In the genomic region with DNA sequence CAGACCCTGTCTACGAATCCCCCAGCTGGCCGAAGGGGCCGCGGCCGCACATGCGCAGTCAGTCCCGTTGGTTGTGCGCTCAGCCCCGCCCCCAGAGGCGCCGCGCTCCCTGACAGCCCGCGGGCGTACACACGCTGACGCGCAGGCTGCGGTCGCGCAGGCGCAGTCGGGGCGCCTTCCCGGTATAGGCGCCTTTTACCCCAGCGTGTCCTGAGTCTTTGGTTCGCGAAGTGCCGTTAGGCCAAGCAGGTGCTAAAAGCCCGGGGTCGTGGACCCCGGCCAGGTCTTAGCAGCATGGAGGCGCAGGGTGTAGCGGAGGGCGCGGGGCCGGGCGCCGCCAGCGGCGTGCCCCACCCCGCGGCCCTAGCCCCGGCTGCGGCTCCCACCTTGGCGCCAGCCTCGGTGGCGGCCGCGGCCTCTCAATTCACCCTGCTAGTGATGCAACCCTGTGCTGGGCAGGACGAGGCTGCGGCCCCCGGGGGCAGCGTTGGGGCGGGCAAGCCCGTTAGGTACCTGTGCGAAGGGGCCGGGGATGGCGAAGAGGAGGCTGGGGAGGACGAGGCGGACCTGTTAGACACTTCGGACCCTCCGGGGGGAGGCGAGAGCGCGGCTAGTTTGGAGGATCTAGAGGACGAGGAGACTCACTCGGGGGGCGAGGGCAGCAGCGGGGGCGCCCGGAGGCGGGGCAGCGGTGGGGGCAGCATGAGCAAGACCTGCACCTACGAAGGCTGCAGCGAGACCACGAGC, we compare ENCODE assay signal across 8 cellular contexts. TPM values are rescaled to one million over a fixed set of nuclear protein-coding genes. Genes with fewer than 3 reads are reported as not detected.
DNase-seq lines count a peak whose midpoint lies in the region; ATAC-seq and TF ChIP-seq lines count a peak whose summit lies in the region.

A gene with protein sequence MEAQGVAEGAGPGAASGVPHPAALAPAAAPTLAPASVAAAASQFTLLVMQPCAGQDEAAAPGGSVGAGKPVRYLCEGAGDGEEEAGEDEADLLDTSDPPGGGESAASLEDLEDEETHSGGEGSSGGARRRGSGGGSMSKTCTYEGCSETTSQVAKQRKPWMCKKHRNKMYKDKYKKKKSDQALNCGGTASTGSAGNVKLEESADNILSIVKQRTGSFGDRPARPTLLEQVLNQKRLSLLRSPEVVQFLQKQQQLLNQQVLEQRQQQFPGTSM (plus strand): TSS at position 159 of the 747 bp plus-strand sequence. CDS start 136 bp downstream, at position 295.

- H3K9ac ChIP-seq in mesenchymal stem cell (ENCODE audit: low read length), result peak within 1 kb of the TSS; percentile 84

- peak; percentile 93 for ATAC-seq in CD8-positive, alpha-beta T cell
- ATAC-seq in GM19397 (IDR thresholded peaks at IDR 0.05; ENCODE audit: unreplicated experiment) (peak; percentile 95), HG03565 (IDR thresholded peaks at IDR 0.05; ENCODE audit: unreplicated experiment) (peak; percentile 84)

- no peak within 1 kb of the TSS for H2BK12ac ChIP-seq in mesenchymal stem cell (ENCODE audit: low read length in 2 of 2)

- peak within 1 kb of the TSS; percentile 83 for H3K4me3 ChIP-seq in CD8-positive, alpha-beta T cell (ENCODE audit: low read depth, low read length)
- peak within 1 kb of the TSS; percentile 71 to 85 for H3K4me3 ChIP-seq in mesenchymal stem cell (ENCODE audit: insufficient read depth in 1 of 2, low read depth in 1 of 2, low read length in 2 of 2)

- CTCF ChIA-PET in CD8-positive, alpha-beta T cell (lab: Charles Lee), result no interaction called here

- H3K4ac ChIP-seq in mesenchymal stem cell (ENCODE audit: low read depth in 1 of 2, low read length in 2 of 2), result peak within 1 kb of the TSS in 1 of 2 experiments; percentile 86

- H3K14ac ChIP-seq in mesenchymal stem cell (ENCODE audit: low read length in 2 of 2), result peak within 1 kb of the TSS in 1 of 2 experiments; percentile 79

- no peaks in the 10 kb centered on the region for H3K27me3 ChIP-seq in CD8-positive, alpha-beta T cell (ENCODE audit: insufficient read depth, low read length)
- no peaks in the 10 kb centered on the region for H3K27me3 ChIP-seq in mesenchymal stem cell (ENCODE audit: control insufficient read depth in 1 of 2, insufficient read depth in 1 of 2, low read length in 2 of 2)

- H2AK5ac ChIP-seq in mesenchymal stem cell (ENCODE audit: low read length, severe bottlenecking), result no peak within 1 kb of the TSS

- H3K4me1 Mint-ChIP-seq in CD8-positive, alpha-beta T cell (ENCODE audit: low read depth), result peaks cover 51% of the 10 kb centered on the region

- peaks cover 25% of the 10 kb centered on the region for H3K4me1 ChIP-seq in CD8-positive, alpha-beta T cell (ENCODE audit: insufficient read depth, low read length)
- peaks cover 6% of the 10 kb centered on the region for H3K4me1 ChIP-seq in mesenchymal stem cell (ENCODE audit: control insufficient read depth, insufficient read depth, low read depth, low read length)

- H4K8ac ChIP-seq in mesenchymal stem cell (ENCODE audit: low read length), result peak within 1 kb of the TSS; percentile 70

- intact Hi-C loops in CD8-positive, alpha-beta T cell (cut with DNase I, micrococcal nuclease), result loop anchor here (1.0 to 5.0 kb wide), 8 partner anchors 180 to 1533 kb away; partner anchors contain the start of genes SPART (in 2 of the 2), ALG5 (in 1 of the 2), EXOSC8 (in 1 of the 2) and SUPT20H (in 1 of the 2)

- H3K4me2 ChIP-seq in mesenchymal stem cell (ENCODE audit: low read length, poor library complexity, severe bottlenecking), result peak within 1 kb of the TSS; percentile 68

- no peak within 1 kb of the TSS for H2BK15ac ChIP-seq in mesenchymal stem cell (ENCODE audit: low read depth, poor library complexity, severe bottlenecking)

- H3K27ac Mint-ChIP-seq in CD8-positive, alpha-beta T cell, result peak within 1 kb of the TSS; percentile 94

- H2BK5ac ChIP-seq in mesenchymal stem cell (ENCODE audit: low read depth, low read length, poor library complexity, severe bottlenecking), result no peak within 1 kb of the TSS

- peak; percentile 80 to 95 (median 90) for DNase-seq in CD8-positive, alpha-beta T cell
- peak; percentile 61 for DNase-seq in NK-92 (lab: John Stamatoyannopoulos, UW; ENCODE audit: unreplicated experiment)
- peak; percentile 75 to 89 for DNase-seq in activated CD8-positive, alpha-beta memory T cell treated with anti-CD3 and anti-CD28 coated beads for 1 hour (ENCODE audit: extremely low read depth in 1 of 2, low read depth in 1 of 2)
- DNase-seq in effector CD4-positive, alpha-beta T cell, result peak; percentile 89
- DNase-seq in mesenchymal stem cell, result peak; percentile 85
- peak; percentile 83 for DNase-seq in stimulated activated CD8-positive, alpha-beta memory T cell treated with anti-CD3 and anti-CD28 coated beads, Interleukin-12 subunit alpha, Interleukin-12 subunit beta, amount 100 ng/mL, for 24 hours (ENCODE audit: extremely low read depth)

- no peaks in the 10 kb centered on the region for H3K9me3 Mint-ChIP-seq in CD8-positive, alpha-beta T cell

- peak within 1 kb of the TSS in 1 of 2 experiments; percentile 69 for H3K18ac ChIP-seq in mesenchymal stem cell (ENCODE audit: low read depth in 1 of 2, low read length in 2 of 2)

- H3K23ac ChIP-seq in mesenchymal stem cell (ENCODE audit: low read length in 2 of 2), result peak within 1 kb of the TSS in 1 of 2 experiments; percentile 79

- POLR2A ChIA-PET in CD8-positive, alpha-beta T cell (lab: Charles Lee), result interaction anchor here (0.6 kb wide), 1 partner anchor 181 kb away, joined by 3 read pairs; no protein-coding TSS in a partner anchor

- no peak within 1 kb of the TSS for H2BK120ac ChIP-seq in mesenchymal stem cell (ENCODE audit: low read depth, low read length)

- H3K27ac ChIP-seq in CD8-positive, alpha-beta T cell (ENCODE audit: low read depth, low read length), result peak within 1 kb of the TSS; percentile 87
- H3K27ac ChIP-seq in mesenchymal stem cell (ENCODE audit: low read length, poor library complexity, severe bottlenecking), result no peak within 1 kb of the TSS

- no peaks in the 10 kb centered on the region for H3K9me3 ChIP-seq in CD8-positive, alpha-beta T cell (ENCODE audit: low read length)
- H3K9me3 ChIP-seq in mesenchymal stem cell (ENCODE audit: control insufficient read depth, low read length), result no peaks in the 10 kb centered on the region

- no peak within 1 kb of the TSS for H4K91ac ChIP-seq in mesenchymal stem cell (ENCODE audit: low read length)

- peaks cover 5% of the 10 kb centered on the region for H3K27me3 Mint-ChIP-seq in CD8-positive, alpha-beta T cell (ENCODE audit: low read depth)

- peaks cover 8% of the 10 kb centered on the region for H3K36me3 Mint-ChIP-seq in CD8-positive, alpha-beta T cell

- peak within 1 kb of the TSS; percentile 93 for H3K4me3 Mint-ChIP-seq in CD8-positive, alpha-beta T cell

- under 1% methylated on average over 73 of the region's 78 CpGs for WGBS in mesenchymal stem cell

- peaks cover 8% of the 10 kb centered on the region for H3K79me1 ChIP-seq in mesenchymal stem cell (replicated peaks; ENCODE audit: low read length, poor library complexity, severe bottlenecking)

- no peak for TF ChIP-seq CTCF in CD8-positive, alpha-beta T cell (IDR thresholded peaks at IDR 0.05)

- no peaks in the 10 kb centered on the region for H3K36me3 ChIP-seq in CD8-positive, alpha-beta T cell (ENCODE audit: insufficient read depth, low read length)
- no peaks in the 10 kb centered on the region for H3K36me3 ChIP-seq in mesenchymal stem cell (ENCODE audit: control insufficient read depth in 1 of 2, insufficient read depth in 2 of 2, low read depth in 1 of 2, low read length in 2 of 2)

- peak within 1 kb of the TSS; percentile 86 for H2AFZ ChIP-seq in mesenchymal stem cell (ENCODE audit: low read depth, low read length)

RNA-seq across cellular contexts. Expression of the gene that starts here (rescaled TPM):
- total RNA-seq in CD8-positive, alpha-beta T cell, result 1 to 10 TPM; 4.1 to 5.4 TPM
- 3.2 TPM for polyA plus RNA-seq in mesenchymal stem cell (2013, experiment 1 of 2)
- polyA plus RNA-seq in mesenchymal stem cell (2013, experiment 2 of 2), result 3.7 TPM
